13 cellular contexts compared by ENCODE assay signal in the genomic region with DNA sequence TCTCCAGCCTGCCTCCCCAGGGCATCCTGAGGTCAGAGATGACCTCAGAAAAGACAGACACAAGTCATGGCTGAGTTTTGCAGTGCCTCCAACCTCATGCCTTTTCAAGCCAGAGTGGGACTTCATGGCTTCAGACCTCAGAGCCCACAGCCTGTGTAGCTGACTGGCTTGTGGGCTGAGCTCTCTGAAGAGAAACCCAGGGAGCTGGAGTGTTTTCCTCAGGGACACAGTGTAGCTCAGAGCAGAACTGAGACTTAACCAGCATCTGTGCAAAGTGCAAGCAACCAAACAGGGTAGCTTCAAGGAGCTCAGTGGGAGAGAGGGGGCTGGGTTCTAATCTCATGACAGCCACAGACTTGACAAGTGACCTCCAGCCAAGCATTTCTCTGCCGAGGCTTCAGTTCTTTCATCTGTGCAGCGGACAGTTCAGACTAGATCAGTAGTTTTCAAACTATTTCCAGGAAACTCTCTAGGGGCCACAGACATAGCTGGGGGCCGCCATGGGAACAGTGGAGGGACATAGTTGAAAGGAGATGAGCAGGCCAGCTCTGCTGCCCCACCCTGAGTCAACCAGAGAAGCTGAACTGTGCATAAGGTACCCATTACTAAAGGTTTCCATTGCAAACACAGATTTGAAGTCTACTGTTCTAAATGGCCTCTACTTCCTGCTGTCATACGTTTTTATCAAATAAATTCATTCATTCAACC.
DNase-seq lines count a peak whose midpoint lies in the region; ATAC-seq and TF ChIP-seq lines count a peak whose summit lies in the region.
"Had no signal": no experiment of that assay in that cellular context is flagged by ENCODE, and none has a peak within 500 bp of the region (broad histone marks: within the 10 kb centered on the region; RNA-seq: fewer than 3 reads in every experiment).

No MANE protein-coding gene starts in this region.

- DNase-seq in OCI-M1 (lab: John Stamatoyannopoulos, UW) = peak; percentile 23
- DNase-seq in naive thymus-derived CD8-positive, alpha-beta T cell = no peak
- no peak for DNase-seq in MCF 10A (ENCODE audit: unreplicated experiment)
- DNase-seq in SIG-M5 treated with dmso at 0.1 percent for 504 hours (lab: John Stamatoyannopoulos, UW; ENCODE audit: unreplicated experiment) = no peak
- no peak for DNase-seq in esophagus squamous epithelium (lab: John Stamatoyannopoulos, UW)
- DNase-seq: anterior cingulate cortex, COR-L47, foreskin melanocyte, sigmoid colon, SW 1271 had no signal

- POLR2A ChIA-PET in naive thymus-derived CD8-positive, alpha-beta T cell (lab: Charles Lee) = interaction anchor here (1.5 to 3.1 kb wide), 3 partner anchors 16 to 55 kb away, joined by 4 to 30 read pairs (median 6); no protein-coding TSS in a partner anchor
- POLR2A ChIA-PET in MCF 10A (lab: Yijun Ruan, JAX) = no interaction called here

- TF ChIP-seq POLR2A in esophagus squamous epithelium (IDR thresholded peaks at IDR 0.05) = no peak

- intact Hi-C loops in MCF 10A (cut with micrococcal nuclease) (no loop called here), esophagus squamous epithelium (cut with DNase I) (no loop called here)

- H3K27ac ChIP-seq in esophagus squamous epithelium = no peak overlapping the region
- H3K27ac ChIP-seq: sigmoid colon, thoracic aorta had no signal

- H3K4me1 Mint-ChIP-seq in naive thymus-derived CD8-positive, alpha-beta T cell = peaks cover 45 to 91% (median 88%) of the 10 kb centered on the region in 4 donors
- peaks cover 5% of the 10 kb centered on the region for H3K4me1 Mint-ChIP-seq in MCF 10A (ENCODE audit: insufficient read depth, unreplicated experiment)

- H3K27me3 Mint-ChIP-seq in naive thymus-derived CD8-positive, alpha-beta T cell = no peaks in the 10 kb centered on the region
- no peaks in the 10 kb centered on the region for H3K27me3 Mint-ChIP-seq in MCF 10A (ENCODE audit: insufficient read depth, unreplicated experiment)

- ATAC-seq in GM18499 (IDR thresholded peaks at IDR 0.05; ENCODE audit: insufficient read depth, unreplicated experiment) = peak; percentile 40
- peak; percentile 53 for ATAC-seq in GM21423 (IDR thresholded peaks at IDR 0.05; ENCODE audit: unreplicated experiment)
- peak; percentile 21 to 27 for ATAC-seq in naive thymus-derived CD8-positive, alpha-beta T cell

- H3K27me3 ChIP-seq in esophagus squamous epithelium = no peaks in the 10 kb centered on the region
- H3K27me3 ChIP-seq: sigmoid colon had no signal

- H3K27ac Mint-ChIP-seq in naive thymus-derived CD8-positive, alpha-beta T cell = peak overlapping the region; percentile 55 to 92 (median 86)
- no peak overlapping the region for H3K27ac Mint-ChIP-seq in MCF 10A (ENCODE audit: low read depth, unreplicated experiment)

- H3K4me1 ChIP-seq in esophagus squamous epithelium = peaks cover 0 to 13% (median 0%) of the 10 kb centered on the region in 3 donors

- peaks cover 0 to 2% (median 0%) of the 10 kb centered on the region in 3 donors for H3K36me3 ChIP-seq in esophagus squamous epithelium

- H3K9me3 Mint-ChIP-seq in naive thymus-derived CD8-positive, alpha-beta T cell = no peaks in the 10 kb centered on the region
- H3K9me3 Mint-ChIP-seq in MCF 10A (ENCODE audit: unreplicated experiment) = no peaks in the 10 kb centered on the region

- peak overlapping the region in 4 of 10 donors; percentile 14 to 36 (median 20) for H3K4me3 Mint-ChIP-seq in naive thymus-derived CD8-positive, alpha-beta T cell
- H3K4me3 Mint-ChIP-seq in MCF 10A (ENCODE audit: unreplicated experiment) = no peak overlapping the region

- H3K9me3 ChIP-seq in esophagus squamous epithelium = no peaks in the 10 kb centered on the region
- H3K9me3 ChIP-seq: sigmoid colon, thoracic aorta had no signal

- CTCF ChIA-PET in MCF 10A (lab: Yijun Ruan, JAX) = interaction anchor here (0.7 to 2.0 kb wide), 5 partner anchors 10 to 426 kb away, joined by 3 to 7 read pairs (median 3); no protein-coding TSS in a partner anchor

- 31 to 56% methylated on average over 4 of the region's 4 CpGs for WGBS in esophagus squamous epithelium, 2 donors

- H3K4me3 ChIP-seq in esophagus squamous epithelium = no peak overlapping the region
- H3K4me3 ChIP-seq: sigmoid colon, thoracic aorta had no signal

- TF ChIP-seq CTCF in MCF 10A (IDR thresholded peaks at IDR 0.05; ENCODE audit: unreplicated experiment) (no peak), esophagus squamous epithelium (IDR thresholded peaks at IDR 0.05) (no peak)

- H3K36me3 Mint-ChIP-seq in naive thymus-derived CD8-positive, alpha-beta T cell = peaks cover 5 to 96% (median 20%) of the 10 kb centered on the region in 3 donors
- peaks cover 5% of the 10 kb centered on the region for H3K36me3 Mint-ChIP-seq in MCF 10A (ENCODE audit: insufficient read depth, unreplicated experiment)

- BruUV-seq in MCF 10A (replicated peaks; lab: Mats Ljungman, UMichigan) = no TSS peak
